In the genomic region with DNA sequence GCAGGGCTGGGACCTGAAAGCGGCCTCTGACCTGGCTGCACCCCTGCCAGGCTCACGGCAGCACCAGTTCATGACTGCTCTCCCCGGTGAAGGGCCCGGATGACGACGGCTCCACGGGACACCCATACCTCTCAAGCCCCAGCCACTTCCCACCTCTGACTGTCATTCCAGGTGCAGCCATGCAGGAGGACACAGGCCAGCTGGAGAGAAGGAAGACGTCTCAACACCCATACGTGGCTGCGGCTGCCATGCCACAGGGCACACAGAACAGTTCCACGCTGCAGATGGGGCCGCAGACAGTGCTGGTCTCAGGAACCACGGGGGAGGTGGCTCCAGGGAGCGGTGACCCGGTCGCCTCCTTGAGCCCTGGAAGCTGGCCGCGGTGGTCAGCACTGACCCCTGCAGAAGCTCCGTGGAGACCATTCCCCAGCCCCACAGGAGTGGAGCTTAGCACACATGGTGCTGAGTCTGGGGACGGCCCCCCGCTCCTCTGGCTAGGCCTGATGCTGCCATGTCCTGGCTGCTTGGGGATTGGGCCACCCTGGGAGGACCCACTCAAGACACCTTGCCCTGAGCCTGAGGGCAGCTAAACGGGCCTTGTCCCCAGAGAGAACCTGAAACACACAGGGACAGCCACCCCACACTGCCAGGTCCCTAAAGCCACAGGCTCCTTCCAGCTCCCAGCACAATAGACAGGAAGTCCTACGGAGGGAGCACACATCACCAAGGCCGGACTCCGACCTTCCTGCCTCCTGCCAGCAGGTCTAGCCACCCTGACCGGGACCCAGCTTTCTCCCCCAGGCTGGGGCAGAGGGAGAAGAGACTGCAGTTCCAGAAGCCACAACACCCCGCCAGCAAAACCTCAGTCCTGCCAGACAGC, we compare ENCODE assay signal across 15 cellular contexts. TPM values are rescaled to one million over a fixed set of nuclear protein-coding genes. Genes with fewer than 3 reads are reported as not detected.
DNase-seq lines count a peak whose midpoint lies in the region; ATAC-seq and TF ChIP-seq lines count a peak whose summit lies in the region.
"Had no signal": no experiment of that assay in that cellular context is flagged by ENCODE, and none has a peak within 500 bp of the region (broad histone marks: within the 10 kb centered on the region; RNA-seq: fewer than 3 reads in every experiment).

No MANE protein-coding gene starts in this region.

- H3K4me2 ChIP-seq in osteoblast (ENCODE audit: insufficient read depth, low read length): no peak overlapping the region

- H3K27ac ChIP-seq in right cardiac atrium (ENCODE audit: low read length) (no peak overlapping the region), osteoblast (ENCODE audit: low read depth, low read length) (no peak overlapping the region), upper lobe of right lung (no peak overlapping the region)
- H3K27ac ChIP-seq: adrenal gland had no signal

- ATAC-seq in Right ventricle myocardium superior (ENCODE audit: poor library complexity) (no peak), left cardiac atrium (no peak), right cardiac atrium (no peak), upper lobe of right lung (no peak)
- ATAC-seq: Panc1 had no signal

- H3K4me3 ChIP-seq in right cardiac atrium (ENCODE audit: low read length) (no peak overlapping the region), osteoblast (ENCODE audit: insufficient read depth, low read length) (no peak overlapping the region), upper lobe of right lung (no peak overlapping the region)
- H3K4me3 ChIP-seq: adrenal gland had no signal

- TF ChIP-seq CTCF in osteoblast (IDR thresholded peaks at IDR 0.05; ENCODE audit: extremely low read depth, low read depth, low read length) (no peak), upper lobe of right lung (IDR thresholded peaks at IDR 0.05) (no peak)

- H3K27me3 ChIP-seq in right cardiac atrium (ENCODE audit: control insufficient read depth, insufficient read depth) (no peaks in the 10 kb centered on the region), osteoblast (ENCODE audit: insufficient read depth, low read length) (peaks cover 3% of the 10 kb centered on the region), upper lobe of right lung (no peaks in the 10 kb centered on the region)
- H3K27me3 ChIP-seq: adrenal gland had no signal

- no peaks in the 10 kb centered on the region for H4K20me1 ChIP-seq in osteoblast (ENCODE audit: insufficient read depth, low read length)

- intact Hi-C loops in Right ventricle myocardium superior (cut with DNase I): no loop called here
- intact Hi-C loops in left cardiac atrium (cut with DNase I): no loop called here
- intact Hi-C loops in right cardiac atrium (cut with DNase I): no loop called here
- intact Hi-C loops in upper lobe of right lung (cut with DNase I): no loop called here

- H3K36me3 ChIP-seq in osteoblast (ENCODE audit: insufficient read depth, low read length) (no peaks in the 10 kb centered on the region), upper lobe of right lung (no peaks in the 10 kb centered on the region)
- H3K36me3 ChIP-seq: adrenal gland had no signal

- H3K4me1 ChIP-seq in right cardiac atrium (ENCODE audit: control insufficient read depth, insufficient read depth, low read length) (no peaks in the 10 kb centered on the region), osteoblast (ENCODE audit: insufficient read depth, low read length) (no peaks in the 10 kb centered on the region), upper lobe of right lung (no peaks in the 10 kb centered on the region)
- H3K4me1 ChIP-seq: adrenal gland had no signal

- H3K9me3 ChIP-seq in right cardiac atrium (ENCODE audit: control insufficient read depth, low read length) (no peaks in the 10 kb centered on the region), osteoblast (ENCODE audit: low read depth, low read length) (peaks cover 5% of the 10 kb centered on the region), upper lobe of right lung (no peaks in the 10 kb centered on the region)
- H3K9me3 ChIP-seq: adrenal gland had no signal

- H2AFZ ChIP-seq in osteoblast (ENCODE audit: low read length): no peak overlapping the region

- H3K79me2 ChIP-seq in osteoblast (ENCODE audit: insufficient read depth, low read length): no peaks in the 10 kb centered on the region

- DNase-seq in Right ventricle myocardium superior (peak; percentile 29), left cardiac atrium (no peak), right cardiac atrium (peak in 2 of 3 donors; percentile 12 to 37), osteoblast (ENCODE audit: insufficient read length, low spot score, missing footprints) (peak; percentile 38), upper lobe of right lung (peak; percentile 58), T-helper 2 cell (no peak), DMS153 treated with DMSO at 0.1 percent for 48 hours (lab: John Stamatoyannopoulos, UW; ENCODE audit: unreplicated experiment) (no peak)
- no peak for DNase-seq in effector CD4-positive, alpha-beta T cell
- DNase-seq: activated T-cell treated with anti-CD3 and anti-CD28 coated beads, Interleukin-2, amount 50 U/mL, for 48 hours; central memory CD4-positive, alpha-beta T cell; stimulated activated CD4-positive, alpha-beta T cell treated with anti-CD3 and anti-CD28 coated beads, Interleukin-15, amount 100 ng/mL, for 24 hours; SW 1271 had no signal

- 81% methylated on average over 27 of the region's 27 CpGs for WGBS in right cardiac atrium

RNA-seq across cellular contexts. Expression of gene WNT9A, which starts 8.6 kb away (rescaled TPM):
- total RNA-seq in Right ventricle myocardium superior: 0.59 TPM
- total RNA-seq in left cardiac atrium: 1 to 10 TPM in 1 of 2 donors, under 1 TPM in 1; 0.80 to 1.1 TPM
- total RNA-seq in right cardiac atrium: 1 to 10 TPM in 2 of 4 donors, under 1 TPM in 2; 0.60 to 1.8 (median 1.2) TPM
- 0.63 TPM for polyA plus RNA-seq in right cardiac atrium
- 0.36 and 0.88 TPM in 2 replicates for total RNA-seq in osteoblast
- 10.2 TPM for total RNA-seq in upper lobe of right lung
- total RNA-seq: HT-29 had no signal

Comparison
In these comparisons a context has a peak if more than half of its experiments do, and no peak if none do; other contexts are left out.
1. DNase-seq: peak in Right ventricle myocardium superior (single experiment), right cardiac atrium (2 of 3), osteoblast (single experiment) and upper lobe of right lung (single experiment); none in left cardiac atrium (single experiment), T-helper 2 cell (0 of 5), DMS153 treated with DMSO at 0.1 percent for 48 hours (single experiment) and effector CD4-positive, alpha-beta T cell (single experiment).